Comparison of ENCODE assay signal across 4 cellular contexts in genomic region chr12:19209636-19210035, GRCh38.
"Had no signal": no experiment of that assay in that cellular context is flagged by ENCODE, and none has a peak within 500 bp of the region (broad histone marks: within the 10 kb centered on the region; RNA-seq: fewer than 3 reads in every experiment).

No MANE protein-coding gene starts in this region.

- H3K27ac ChIP-seq: KMS-11 had no signal

- H3K9ac ChIP-seq: KMS-11 had no signal

- H3K4me2 ChIP-seq: GM23338, KMS-11 had no signal

- ATAC-seq: GM23338 had no signal

- DNase-seq: H9, KBM-7 had no signal

- H2AFZ ChIP-seq: GM23338 had no signal

- H3K4me3 ChIP-seq: GM23338 had no signal
